In the genomic region with DNA sequence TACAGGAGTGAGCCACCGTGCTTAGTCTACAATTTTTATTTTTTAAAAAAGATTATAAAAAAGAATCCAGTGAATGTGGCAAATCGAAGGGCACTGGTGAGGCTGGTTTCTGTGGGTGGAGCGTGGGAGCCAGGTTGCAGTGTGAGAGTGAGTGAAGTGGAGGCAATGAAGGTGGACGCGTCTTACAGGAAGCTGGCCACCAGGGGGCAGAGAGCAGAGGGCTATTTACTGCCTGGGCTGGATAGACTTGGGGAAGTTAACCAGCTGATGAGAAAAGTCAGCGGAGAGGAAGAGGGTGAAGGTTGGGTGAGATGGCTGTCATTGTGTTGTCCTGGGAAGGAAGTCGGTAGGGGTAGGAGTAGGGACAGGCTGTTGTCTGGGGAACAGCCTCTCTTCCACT, we compare ENCODE assay signal across 9 cellular contexts. TPM values are rescaled to one million over a fixed set of nuclear protein-coding genes. Genes with fewer than 3 reads are reported as not detected.
DNase-seq lines count a peak whose midpoint lies in the region; ATAC-seq and TF ChIP-seq lines count a peak whose summit lies in the region.
"Had no signal": no experiment of that assay in that cellular context is flagged by ENCODE, and none has a peak within 500 bp of the region (broad histone marks: within the 10 kb centered on the region; RNA-seq: fewer than 3 reads in every experiment).

No MANE protein-coding gene starts in this region.

- peak; percentile 75 for ATAC-seq in GM19025 (IDR thresholded peaks at IDR 0.05; ENCODE audit: low read depth, unreplicated experiment)
- peak; percentile 79 for ATAC-seq in HG03097 (IDR thresholded peaks at IDR 0.05; ENCODE audit: low FRiP score, unreplicated experiment)
- peak; percentile 85 for ATAC-seq in Right ventricle myocardium superior (ENCODE audit: poor library complexity)
- ATAC-seq in HG03439 (IDR thresholded peaks at IDR 0.05; ENCODE audit: unreplicated experiment) = no peak

- no peak overlapping the region for H3K4me3 ChIP-seq in spleen
- H3K4me3 ChIP-seq: ovary had no signal

- no peaks in the 10 kb centered on the region for H3K9me3 ChIP-seq in spleen
- H3K9me3 ChIP-seq: ovary had no signal

- peaks cover 0 to 62% (median 0%) of the 10 kb centered on the region in 7 donors for H3K27me3 ChIP-seq in spleen (replicated peaks in 1 of 7)
- H3K27me3 ChIP-seq: ovary had no signal

- WGBS in spleen, 5 donors = 21 to 29% (median 24%) methylated on average over 7 of the region's 7 CpGs

- peak; percentile 68 for DNase-seq in COLO829 (ENCODE audit: low spot score)
- DNase-seq in NCI-H526 treated with DMSO at 0.1 percent for 48 hours (lab: John Stamatoyannopoulos, UW) = peak; percentile 6
- peak; percentile 21 for DNase-seq in activated T-cell treated with anti-CD3 and anti-CD28 coated beads, Interleukin-2, amount 50 U/mL, for 1 hour
- peak; percentile 68 for DNase-seq in Right ventricle myocardium superior
- no peak for DNase-seq in spleen

- intact Hi-C loops in Right ventricle myocardium superior (cut with DNase I) = loop anchor here (10.0 kb wide), 1 partner anchor 137 kb away; no protein-coding TSS in a partner anchor
- intact Hi-C loops in spleen (cut with DNase I; ENCODE audit: low total_unique reads) = no loop called here

- no peaks in the 10 kb centered on the region for H3K36me3 ChIP-seq in spleen
- H3K36me3 ChIP-seq: ovary had no signal

- TF ChIP-seq POLR2A in spleen (IDR thresholded peaks at IDR 0.05) = no peak

- no peak overlapping the region for H3K27ac ChIP-seq in spleen
- H3K27ac ChIP-seq: ovary had no signal

- H3K4me1 ChIP-seq in spleen = no peaks in the 10 kb centered on the region

- peak in 9 of 11 experiments; percentile 23 to 67 (median 54) for TF ChIP-seq CTCF in spleen (IDR thresholded peaks at IDR 0.05 in 8 of 11, conservative IDR thresholded peaks at IDR 0.05 in 3 of 11)

RNA-seq across cellular contexts. Expression of a gene that starts 6.8 kb away (rescaled TPM):
- total RNA-seq in Right ventricle myocardium superior (0.43 TPM), spleen (under 1 TPM in 1 of 7 donors, not detected in 6; 0.54 TPM)
- polyA plus RNA-seq in spleen = under 1 TPM; 0.39 to 0.53 (median 0.42) TPM

RNA-seq across cellular contexts. Expression of a gene that starts 26.8 kb away (rescaled TPM):
- 0.67 TPM for total RNA-seq in Right ventricle myocardium superior
- 1 to 10 TPM in 2 of 7 donors, under 1 TPM in 3, not detected in 2; 0.46 to 1.5 (median 0.97) TPM for total RNA-seq in spleen
- under 1 TPM; 0.06 to 0.30 (median 0.14) TPM for polyA plus RNA-seq in spleen
